Comparison of ENCODE assay signal across 35 cellular contexts in genomic region chr10:15587271-15587670, GRCh38.
"Had no signal": no experiment of that assay in that cellular context is flagged by ENCODE, and none has a peak within 500 bp of the region (broad histone marks: within the 10 kb centered on the region; RNA-seq: fewer than 3 reads in every experiment).

No MANE protein-coding gene starts in this region.

- DNase-seq: Karpas-422, Kasumi-1, MG63, MM.1S, MV-4-11, NCI-H1048, NCI-H1092, NCI-H1092 treated with DMSO at 0.1 percent for 48 hours, NCI-H1105, NCI-H1105 treated with DMSO at 0.1 percent for 48 hours, NCI-H1417, NCI-H1417 treated with DMSO at 0.1 percent for 48 hours, NCI-H1436, NCI-H1436 treated with DMSO at 0.1 percent for 48 hours, NCI-H146, NCI-H1694, NCI-H1694 treated with DMSO at 0.1 percent for 48 hours, NCI-H187, NCI-H187 treated with DMSO at 0.1 percent for 48 hours, NCI-H1930, NCI-H2029, NCI-H2029 treated with DMSO at 0.1 percent for 48 hours, NCI-H2081, NCI-H2081 treated with DMSO at 0.1 percent for 48 hours, NCI-H2107, NCI-H2171, NCI-H2171 treated with DMSO at 0.1 percent for 48 hours, NCI-H2227 treated with DMSO at 0.1 percent for 48 hours, NCI-H226, NCI-H345, NCI-H446, NCI-H446 treated with DMSO at 0.1 percent for 48 hours, NCI-H510A, NCI-H510A treated with DMSO at 0.1 percent for 48 hours, NCI-H524 had no signal

- H3K36me3 ChIP-seq: MG63 had no signal

- H3K27me3 ChIP-seq: MG63 had no signal

- H3K4me3 ChIP-seq: MG63 had no signal
